Comparison of ENCODE assay signal across 23 cellular contexts in the genomic region with DNA sequence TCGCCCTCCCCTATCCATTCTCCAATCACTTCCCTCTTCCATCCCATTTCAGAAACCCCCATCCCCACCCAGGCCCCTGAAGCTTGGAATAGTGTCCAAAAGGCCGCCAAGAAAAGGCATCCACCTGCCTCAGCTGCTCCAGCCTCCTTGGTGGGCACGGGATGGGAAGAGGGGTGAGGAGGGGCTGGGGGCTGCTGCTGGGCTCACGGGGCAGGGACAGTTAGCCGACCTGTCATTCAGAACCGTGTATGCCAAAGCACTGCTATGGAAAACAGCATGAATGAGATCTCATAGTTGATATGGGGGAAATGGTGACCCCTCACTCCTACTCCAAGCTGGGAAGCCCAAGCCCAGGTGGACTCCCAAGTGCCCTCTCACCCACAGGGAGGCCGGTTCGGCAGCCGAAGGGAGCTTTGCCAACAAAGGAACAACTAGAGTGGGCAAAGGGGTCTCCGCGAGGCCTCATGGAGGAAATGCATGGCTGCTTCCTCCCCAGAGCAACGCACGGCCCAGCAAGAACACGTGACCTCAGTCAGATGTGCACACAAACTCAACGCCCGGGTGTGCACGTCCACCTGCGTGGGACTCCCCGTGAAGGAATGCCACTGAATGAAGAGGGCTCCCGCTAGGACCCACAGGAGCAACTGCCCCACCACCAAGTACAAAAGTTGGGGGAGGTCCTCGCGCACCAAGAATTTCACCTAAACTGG. TPM values are rescaled to one million over a fixed set of nuclear protein-coding genes. Genes with fewer than 3 reads are reported as not detected.
DNase-seq lines count a peak whose midpoint lies in the region; TF ChIP-seq lines count a peak whose summit lies in the region.
"Had no signal": no experiment of that assay in that cellular context is flagged by ENCODE, and none has a peak within 500 bp of the region (broad histone marks: within the 10 kb centered on the region; RNA-seq: fewer than 3 reads in every experiment).

No MANE protein-coding gene starts in this region.

- CTCF ChIA-PET in HEK293 (lab: Yijun Ruan, JAX) = no interaction called here

- H3K4me1 ChIP-seq in HEK293 (ENCODE audit: control insufficient read depth, insufficient read depth, low read length) = peaks cover 18% of the 10 kb centered on the region
- H3K4me1 ChIP-seq in adipocyte (ENCODE audit: control insufficient read depth, insufficient read depth, low read length) = peaks cover 15% of the 10 kb centered on the region
- no peaks in the 10 kb centered on the region for H3K4me1 ChIP-seq in suprapubic skin
- H3K4me1 ChIP-seq in effector memory CD4-positive, alpha-beta T cell (ENCODE audit: control insufficient read depth, insufficient read depth, low read length, poor library complexity, severe bottlenecking) = no peaks in the 10 kb centered on the region
- peaks cover 53% of the 10 kb centered on the region for H3K4me1 ChIP-seq in left ventricle myocardium inferior
- H3K4me1 ChIP-seq: BLaER1 had no signal

- intact Hi-C loops in left ventricle myocardium inferior (cut with micrococcal nuclease) = no loop called here

- H3K36me3 ChIP-seq in HEK293 (ENCODE audit: control insufficient read depth in 2 of 2, insufficient read depth in 1 of 2, low read length in 2 of 2) (no peaks in the 10 kb centered on the region), adipocyte (ENCODE audit: control insufficient read depth, insufficient read depth, low read length, severe bottlenecking) (no peaks in the 10 kb centered on the region), suprapubic skin (no peaks in the 10 kb centered on the region), left ventricle myocardium inferior (no peaks in the 10 kb centered on the region)
- H3K36me3 ChIP-seq in effector memory CD4-positive, alpha-beta T cell (ENCODE audit: control insufficient read depth, insufficient read depth, low read length) = no peaks in the 10 kb centered on the region
- H3K36me3 ChIP-seq: BLaER1 had no signal

- DNase-seq in adipocyte (ENCODE audit: low read depth) (no peak), suprapubic skin (ENCODE audit: low spot score in 2 of 2) (peak; percentile 27 to 65), left ventricle myocardium inferior (no peak)
- DNase-seq in effector memory CD4-positive, alpha-beta T cell = no peak
- no peak for DNase-seq in stimulated activated CD4-positive, alpha-beta T cell treated with anti-CD3 and anti-CD28 coated beads, Interleukin-15, amount 100 ng/mL, for 24 hours
- DNase-seq: ACHN; CD4-positive, alpha-beta T cell; COR-L47; DND-41; GOT3; NCI-H1105; NCI-H146; NCI-H2029; NCI-H345; NCI-H524; NCI-H774; NK-92 treated with Interleukin-12 subunit alpha and Interleukin-12 subunit beta, amount 100 ng/mL, for 24 hours; SHP77 treated with DMSO at 0.1 percent for 48 hours had no signal

- 91% methylated on average over 21 of the region's 22 CpGs for WGBS in suprapubic skin

- H3K27me3 Mint-ChIP-seq in nephron (ENCODE audit: low read depth) = peaks cover 14% of the 10 kb centered on the region
- H3K27me3 Mint-ChIP-seq: CD4-positive, alpha-beta T cell had no signal

- TF ChIP-seq CTCF in HEK293 (tag by site-specific recombination; IDR thresholded peaks at IDR 0.05) (no peak), nephron (IDR thresholded peaks at IDR 0.05; ENCODE audit: unreplicated experiment in 3 of 3) (no peak), suprapubic skin (IDR thresholded peaks at IDR 0.05) (no peak), left ventricle myocardium inferior (IDR thresholded peaks at IDR 0.05; ENCODE audit: borderline replicate concordance) (no peak)

- POLR2A ChIA-PET in HEK293 (lab: Yijun Ruan, JAX) = no interaction called here

- H3K27ac ChIP-seq in HEK293 (ENCODE audit: extremely low read depth, low read depth, low read length) (peak overlapping the region; percentile 24; the same call in 1 of the 2 replicates), suprapubic skin (no peak overlapping the region), left ventricle myocardium inferior (replicated peaks) (no peak overlapping the region)
- no peak overlapping the region for H3K27ac ChIP-seq in effector memory CD4-positive, alpha-beta T cell (ENCODE audit: insufficient read depth, low read length, poor library complexity, severe bottlenecking)
- H3K27ac ChIP-seq: BLaER1, RWPE1 had no signal

- H3K9me3 ChIP-seq in HEK293 (ENCODE audit: control insufficient read depth, insufficient read depth, low read depth, low read length) = no peaks in the 10 kb centered on the region
- H3K9me3 ChIP-seq in adipocyte (ENCODE audit: control insufficient read depth, low read length) = no peaks in the 10 kb centered on the region
- no peaks in the 10 kb centered on the region for H3K9me3 ChIP-seq in suprapubic skin
- no peaks in the 10 kb centered on the region for H3K9me3 ChIP-seq in effector memory CD4-positive, alpha-beta T cell (ENCODE audit: control insufficient read depth, low read length)
- no peaks in the 10 kb centered on the region for H3K9me3 ChIP-seq in left ventricle myocardium inferior (replicated peaks)
- H3K9me3 ChIP-seq: BLaER1 had no signal

- H3K36me3 Mint-ChIP-seq in nephron (ENCODE audit: low read depth) = no peaks in the 10 kb centered on the region

- H3K4me1 Mint-ChIP-seq in nephron = peaks cover 27% of the 10 kb centered on the region

- peak overlapping the region; percentile 56 to 82 (median 78) for H3K27ac Mint-ChIP-seq in nephron
- H3K27ac Mint-ChIP-seq: CD4-positive, alpha-beta T cell had no signal

- no peak for TF ChIP-seq POLR2A in suprapubic skin (IDR thresholded peaks at IDR 0.05)

- H3K4me3 ChIP-seq in HEK293 (ENCODE audit: low read depth, low read length) (no peak overlapping the region), adipocyte (ENCODE audit: low read length) (no peak overlapping the region), suprapubic skin (no peak overlapping the region), left ventricle myocardium inferior (no peak overlapping the region)
- H3K4me3 ChIP-seq in effector memory CD4-positive, alpha-beta T cell (ENCODE audit: insufficient read depth, low read depth, low read length, poor library complexity, severe bottlenecking) = no peak overlapping the region
- H3K4me3 ChIP-seq: BLaER1, GM12878 had no signal

- TF ChIP-seq EP300 in suprapubic skin (IDR thresholded peaks at IDR 0.05) = no peak

- H3K9me3 Mint-ChIP-seq in nephron = no peaks in the 10 kb centered on the region
- H3K9me3 Mint-ChIP-seq: CD4-positive, alpha-beta T cell had no signal

- H3K4me3 Mint-ChIP-seq in nephron = no peak overlapping the region
- H3K4me3 Mint-ChIP-seq: CD4-positive, alpha-beta T cell had no signal

- peak overlapping the region; percentile 2 for H3K9ac ChIP-seq in adipocyte (ENCODE audit: low read length)
- H3K9ac ChIP-seq: BLaER1 had no signal

- H3K27me3 ChIP-seq in adipocyte (replicated peaks; ENCODE audit: control insufficient read depth, insufficient read depth, low read length) (no peaks in the 10 kb centered on the region), suprapubic skin (no peaks in the 10 kb centered on the region), left ventricle myocardium inferior (ENCODE audit: low read depth) (peaks cover 10% of the 10 kb centered on the region)
- H3K27me3 ChIP-seq in effector memory CD4-positive, alpha-beta T cell (replicated peaks; ENCODE audit: control insufficient read depth, insufficient read depth, low read length, poor library complexity, severe bottlenecking) = no peaks in the 10 kb centered on the region
- H3K27me3 ChIP-seq: BLaER1 had no signal

TF ChIP-seq in HEK293, 187 proteins besides CTCF, POLR2A, EP300 and RAD21 (continues in another document):
- no peak for TF ChIP-seq ZNF707 (tag by site-specific recombination; IDR thresholded peaks at IDR 0.05)
- TF ChIP-seq GLIS2 (tag by site-specific recombination; IDR thresholded peaks at IDR 0.05) = no peak
- no peak for TF ChIP-seq ZNF174 (tag by site-specific recombination; IDR thresholded peaks at IDR 0.05)
- TF ChIP-seq ZNF335 (tag by site-specific recombination; conservative IDR thresholded peaks at IDR 0.05) = no peak
- TF ChIP-seq ZNF571 (tag by site-specific recombination; IDR thresholded peaks at IDR 0.05) = no peak
- TF ChIP-seq YY1 (tag by site-specific recombination; IDR thresholded peaks at IDR 0.05) = no peak
- TF ChIP-seq ZNF169 (tag by site-specific recombination; IDR thresholded peaks at IDR 0.05) = no peak
- TF ChIP-seq ZNF701 (tag by site-specific recombination; IDR thresholded peaks at IDR 0.05) = no peak
- TF ChIP-seq ZNF596 (tag by site-specific recombination; IDR thresholded peaks at IDR 0.05) = no peak
- TF ChIP-seq ZNF600 (tag by site-specific recombination; IDR thresholded peaks at IDR 0.05) = no peak
- TF ChIP-seq GLI4 (tag by site-specific recombination; IDR thresholded peaks at IDR 0.05) = no peak
- no peak for TF ChIP-seq ZNF223 (tag by site-specific recombination; IDR thresholded peaks at IDR 0.05)
- no peak for TF ChIP-seq SETDB1 (IDR thresholded peaks at IDR 0.05; ENCODE audit: insufficient read length, low read length)
- TF ChIP-seq, protein P1, sequence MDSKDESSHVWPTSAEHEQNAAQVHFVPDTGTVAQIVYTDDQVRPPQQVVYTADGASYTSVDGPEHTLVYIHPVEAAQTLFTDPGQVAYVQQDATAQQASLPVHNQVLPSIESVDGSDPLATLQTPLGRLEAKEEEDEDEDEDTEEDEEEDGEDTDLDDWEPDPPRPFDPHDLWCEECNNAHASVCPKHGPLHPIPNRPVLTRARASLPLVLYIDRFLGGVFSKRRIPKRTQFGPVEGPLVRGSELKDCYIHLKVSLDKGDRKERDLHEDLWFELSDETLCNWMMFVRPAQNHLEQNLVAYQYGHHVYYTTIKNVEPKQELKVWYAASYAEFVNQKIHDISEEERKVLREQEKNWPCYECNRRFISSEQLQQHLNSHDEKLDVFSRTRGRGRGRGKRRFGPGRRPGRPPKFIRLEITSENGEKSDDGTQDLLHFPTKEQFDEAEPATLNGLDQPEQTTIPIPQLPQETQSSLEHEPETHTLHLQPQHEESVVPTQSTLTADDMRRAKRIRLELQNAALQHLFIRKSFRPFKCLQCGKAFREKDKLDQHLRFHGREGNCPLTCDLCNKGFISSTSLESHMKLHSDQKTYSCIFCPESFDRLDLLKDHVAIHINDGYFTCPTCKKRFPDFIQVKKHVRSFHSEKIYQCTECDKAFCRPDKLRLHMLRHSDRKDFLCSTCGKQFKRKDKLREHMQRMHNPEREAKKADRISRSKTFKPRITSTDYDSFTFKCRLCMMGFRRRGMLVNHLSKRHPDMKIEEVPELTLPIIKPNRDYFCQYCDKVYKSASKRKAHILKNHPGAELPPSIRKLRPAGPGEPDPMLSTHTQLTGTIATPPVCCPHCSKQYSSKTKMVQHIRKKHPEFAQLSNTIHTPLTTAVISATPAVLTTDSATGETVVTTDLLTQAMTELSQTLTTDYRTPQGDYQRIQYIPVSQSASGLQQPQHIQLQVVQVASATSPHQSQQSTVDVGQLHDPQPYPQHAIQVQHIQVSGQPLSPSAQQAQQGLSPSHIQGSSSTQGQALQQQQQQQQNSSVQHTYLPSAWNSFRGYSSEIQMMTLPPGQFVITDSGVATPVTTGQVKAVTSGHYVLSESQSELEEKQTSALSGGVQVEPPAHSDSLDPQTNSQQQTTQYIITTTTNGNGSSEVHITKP (tag by site-specific recombination; IDR thresholded peaks at IDR 0.05) = no peak
- no peak for TF ChIP-seq SCRT2 (tag by site-specific recombination; IDR thresholded peaks at IDR 0.05)

RNA-seq across cellular contexts. Expression of a gene that starts 52.5 kb away (rescaled TPM):
- 1 to 10 TPM; 1.4 to 4.2 (median 2.4) TPM for total RNA-seq in suprapubic skin
- 6.2 TPM for total RNA-seq in left ventricle myocardium inferior
- total RNA-seq: CD4-positive, alpha-beta T cell; GM12878 had no signal

Comparison
In these comparisons a context has a peak if more than half of its experiments do, and no peak if none do; other contexts are left out.
1. DNase-seq: peak in suprapubic skin (2 of 2); none in adipocyte (single experiment), effector memory CD4-positive, alpha-beta T cell (0 of 3), left ventricle myocardium inferior (single experiment) and stimulated activated CD4-positive, alpha-beta T cell treated with anti-CD3 and anti-CD28 coated beads, Interleukin-15, amount 100 ng/mL, for 24 hours (single experiment).